In genomic region chr17:72432143-72432604, GRCh38 we compare ENCODE assay signal across 15 cellular contexts.
DNase-seq lines count a peak whose midpoint lies in the region; ATAC-seq and TF ChIP-seq lines count a peak whose summit lies in the region.
"Had no signal": no experiment of that assay in that cellular context is flagged by ENCODE, and none has a peak within 500 bp of the region (broad histone marks: within the 10 kb centered on the region; RNA-seq: fewer than 3 reads in every experiment).

No MANE protein-coding gene starts in this region.

- no peaks in the 10 kb centered on the region for H3K27me3 Mint-ChIP-seq in neural crest cell (ENCODE audit: low read depth)
- H3K27me3 Mint-ChIP-seq: activated B cell treated with CpG ODN at 0.5 μM for 24 hours had no signal

- no peaks in the 10 kb centered on the region for H3K4me1 Mint-ChIP-seq in neural crest cell
- H3K4me1 Mint-ChIP-seq: activated B cell treated with CpG ODN at 0.5 μM for 24 hours; CD14-positive monocyte; stimulated activated effector memory CD8-positive, alpha-beta T cell treated with anti-CD3 and anti-CD28 coated beads, Interleukin-12 subunit alpha, Interleukin-12 subunit beta, amount 100 ng/mL, for 72 hours had no signal

- ATAC-seq in GM18517 (IDR thresholded peaks at IDR 0.05; ENCODE audit: unreplicated experiment): no peak
- ATAC-seq in HG02884 (IDR thresholded peaks at IDR 0.05; ENCODE audit: unreplicated experiment): no peak
- ATAC-seq: stimulated activated effector memory CD8-positive, alpha-beta T cell treated with anti-CD3 and anti-CD28 coated beads, Interleukin-12 subunit alpha, Interleukin-12 subunit beta, amount 100 ng/mL, for 72 hours had no signal

- no peaks in the 10 kb centered on the region for H3K9me3 Mint-ChIP-seq in neural crest cell
- H3K9me3 Mint-ChIP-seq: activated B cell treated with CpG ODN at 0.5 μM for 24 hours; stimulated activated effector memory CD8-positive, alpha-beta T cell treated with anti-CD3 and anti-CD28 coated beads, Interleukin-12 subunit alpha, Interleukin-12 subunit beta, amount 100 ng/mL, for 72 hours had no signal

- no peaks in the 10 kb centered on the region for H3K36me3 Mint-ChIP-seq in neural crest cell (ENCODE audit: low read depth)
- H3K36me3 Mint-ChIP-seq: CD14-positive monocyte; stimulated activated effector memory CD8-positive, alpha-beta T cell treated with anti-CD3 and anti-CD28 coated beads, Interleukin-12 subunit alpha, Interleukin-12 subunit beta, amount 100 ng/mL, for 72 hours had no signal

- DNase-seq in D341Med (ENCODE audit: low spot score) (peak; percentile 27), NCI-H1694 (lab: John Stamatoyannopoulos, UW) (peak; percentile 68), SK-N-DZ (ENCODE audit: low spot score) (peak; percentile 57), neural crest cell (ENCODE audit: low read depth, low spot score) (no peak), COLO829 (ENCODE audit: low spot score) (no peak), NCI-H774 (lab: John Stamatoyannopoulos, UW) (no peak)
- DNase-seq: activated B cell treated with CpG ODN at 0.5 μM for 24 hours; activated T-cell treated with anti-CD3 and anti-CD28 coated beads, Interleukin-2, amount 50 U/mL, for 1 hour; KG1; SHP77 treated with DMSO at 0.1 percent for 48 hours; stimulated activated CD4-positive, alpha-beta T cell treated with anti-CD3 and anti-CD28 coated beads, Interleukin-2, amount 100 ng/mL, for 24 hours had no signal

- peak overlapping the region; percentile 13 for H3K27ac Mint-ChIP-seq in neural crest cell (ENCODE audit: unreplicated experiment)
- H3K27ac Mint-ChIP-seq: activated B cell treated with CpG ODN at 0.5 μM for 24 hours; CD14-positive monocyte; stimulated activated effector memory CD8-positive, alpha-beta T cell treated with anti-CD3 and anti-CD28 coated beads, Interleukin-12 subunit alpha, Interleukin-12 subunit beta, amount 100 ng/mL, for 72 hours had no signal

- TF ChIP-seq CTCF in neural crest cell (conservative IDR thresholded peaks at IDR 0.05): no peak

- H3K4me3 Mint-ChIP-seq in neural crest cell: no peak overlapping the region
- H3K4me3 Mint-ChIP-seq: activated B cell treated with CpG ODN at 0.5 μM for 24 hours; CD14-positive monocyte; stimulated activated effector memory CD8-positive, alpha-beta T cell treated with anti-CD3 and anti-CD28 coated beads, Interleukin-12 subunit alpha, Interleukin-12 subunit beta, amount 100 ng/mL, for 72 hours had no signal

Comparison
In these comparisons a context has a peak if more than half of its experiments do, and no peak if none do; other contexts are left out.
1. DNase-seq: peak in D341Med (single experiment), NCI-H1694 (single experiment) and SK-N-DZ (single experiment); none in neural crest cell (single experiment), COLO829 (single experiment) and NCI-H774 (single experiment).